ENCODE assay signal across 1 cellular context in the genomic region with DNA sequence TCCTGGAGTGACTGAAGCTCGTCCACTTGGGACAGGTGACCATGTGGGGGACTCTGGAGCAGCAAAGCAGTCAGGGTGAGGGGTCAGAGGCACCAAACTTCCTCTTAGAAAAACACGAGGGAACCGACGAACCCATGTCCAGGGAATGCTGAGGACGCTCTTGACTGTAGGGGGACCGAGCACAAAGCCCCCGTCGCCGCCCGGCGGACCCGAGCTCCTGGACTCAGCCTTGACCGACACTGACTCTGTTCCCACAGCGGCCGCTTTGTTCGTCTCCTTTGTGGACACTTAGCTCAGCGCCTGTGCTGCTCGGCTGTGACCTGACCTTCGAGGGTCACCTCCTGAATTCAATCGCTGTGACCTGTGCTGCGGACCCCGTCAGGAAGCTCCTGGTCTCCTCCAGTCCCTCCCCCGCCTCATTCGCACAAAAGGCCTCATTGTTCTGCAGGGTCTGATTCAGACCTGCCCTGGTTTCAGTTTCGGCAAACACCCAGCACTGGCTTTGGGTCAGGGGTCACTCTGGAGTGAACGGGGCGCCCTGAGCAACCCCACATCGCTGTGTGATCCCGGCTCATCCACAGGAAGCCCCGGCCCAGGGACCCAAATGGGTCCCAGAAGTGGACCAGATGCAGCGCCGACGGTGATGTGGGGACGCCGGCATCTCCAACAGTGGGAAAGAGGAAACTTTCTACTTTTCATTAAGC.
TF ChIP-seq lines count a peak whose summit lies in the region.

No MANE protein-coding gene starts in this region.

TF ChIP-seq in HepG2, 621 proteins besides CTCF, POLR2A, EP300 and RAD21 (continues in another document):
- peak; percentile 16 for TF ChIP-seq MNT (IDR thresholded peaks at IDR 0.05)
- TF ChIP-seq ZBTB7A (CRISPR knock-in tag; IDR thresholded peaks at IDR 0.05), result peak; percentile 99
- peak; percentile 69; the same call in 1 of the 2 replicates for TF ChIP-seq BHLHE40 (IDR thresholded peaks at IDR 0.05; ENCODE audit: low read length)
- TF ChIP-seq NFKB2 (CRISPR knock-in tag; IDR thresholded peaks at IDR 0.05; ENCODE audit: borderline replicate concordance), result peak; percentile 92; the same call in 1 of the 2 replicates
- TF ChIP-seq RBFOX2 (IDR thresholded peaks at IDR 0.05; ENCODE audit: low read depth, low read length), result peak; percentile 69
- peak; percentile 93 for TF ChIP-seq ZNF264 (CRISPR knock-in tag; IDR thresholded peaks at IDR 0.05)
- TF ChIP-seq, protein P1, sequence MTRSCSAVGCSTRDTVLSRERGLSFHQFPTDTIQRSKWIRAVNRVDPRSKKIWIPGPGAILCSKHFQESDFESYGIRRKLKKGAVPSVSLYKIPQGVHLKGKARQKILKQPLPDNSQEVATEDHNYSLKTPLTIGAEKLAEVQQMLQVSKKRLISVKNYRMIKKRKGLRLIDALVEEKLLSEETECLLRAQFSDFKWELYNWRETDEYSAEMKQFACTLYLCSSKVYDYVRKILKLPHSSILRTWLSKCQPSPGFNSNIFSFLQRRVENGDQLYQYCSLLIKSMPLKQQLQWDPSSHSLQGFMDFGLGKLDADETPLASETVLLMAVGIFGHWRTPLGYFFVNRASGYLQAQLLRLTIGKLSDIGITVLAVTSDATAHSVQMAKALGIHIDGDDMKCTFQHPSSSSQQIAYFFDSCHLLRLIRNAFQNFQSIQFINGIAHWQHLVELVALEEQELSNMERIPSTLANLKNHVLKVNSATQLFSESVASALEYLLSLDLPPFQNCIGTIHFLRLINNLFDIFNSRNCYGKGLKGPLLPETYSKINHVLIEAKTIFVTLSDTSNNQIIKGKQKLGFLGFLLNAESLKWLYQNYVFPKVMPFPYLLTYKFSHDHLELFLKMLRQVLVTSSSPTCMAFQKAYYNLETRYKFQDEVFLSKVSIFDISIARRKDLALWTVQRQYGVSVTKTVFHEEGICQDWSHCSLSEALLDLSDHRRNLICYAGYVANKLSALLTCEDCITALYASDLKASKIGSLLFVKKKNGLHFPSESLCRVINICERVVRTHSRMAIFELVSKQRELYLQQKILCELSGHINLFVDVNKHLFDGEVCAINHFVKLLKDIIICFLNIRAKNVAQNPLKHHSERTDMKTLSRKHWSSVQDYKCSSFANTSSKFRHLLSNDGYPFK (CRISPR knock-in tag; IDR thresholded peaks at IDR 0.05; ENCODE audit: borderline replicate concordance), result peak; percentile 84; the same call in 1 of the 2 replicates
- peak; percentile 95 for TF ChIP-seq FOXO1 (CRISPR knock-in tag; IDR thresholded peaks at IDR 0.05)
- TF ChIP-seq, protein P2, sequence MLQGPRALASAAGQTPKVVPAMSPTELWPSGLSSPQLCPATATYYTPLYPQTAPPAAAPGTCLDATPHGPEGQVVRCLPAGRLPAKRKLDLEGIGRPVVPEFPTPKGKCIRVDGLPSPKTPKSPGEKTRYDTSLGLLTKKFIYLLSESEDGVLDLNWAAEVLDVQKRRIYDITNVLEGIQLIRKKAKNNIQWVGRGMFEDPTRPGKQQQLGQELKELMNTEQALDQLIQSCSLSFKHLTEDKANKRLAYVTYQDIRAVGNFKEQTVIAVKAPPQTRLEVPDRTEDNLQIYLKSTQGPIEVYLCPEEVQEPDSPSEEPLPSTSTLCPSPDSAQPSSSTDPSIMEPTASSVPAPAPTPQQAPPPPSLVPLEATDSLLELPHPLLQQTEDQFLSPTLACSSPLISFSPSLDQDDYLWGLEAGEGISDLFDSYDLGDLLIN (CRISPR knock-in tag; IDR thresholded peaks at IDR 0.05; ENCODE audit: borderline replicate concordance), result peak; percentile 71; the same call in 1 of the 2 replicates
- peak; percentile 100 for TF ChIP-seq MTA1 (CRISPR knock-in tag; IDR thresholded peaks at IDR 0.05; ENCODE audit: borderline replicate concordance)
- TF ChIP-seq TARDBP (CRISPR knock-in tag; IDR thresholded peaks at IDR 0.05), result peak; percentile 95
- TF ChIP-seq ZNF883 (CRISPR knock-in tag; IDR thresholded peaks at IDR 0.05; ENCODE audit: not compliant biosample characterization), result peak; percentile 87
- peak; percentile 76 for TF ChIP-seq HNRNPL (IDR thresholded peaks at IDR 0.05; ENCODE audit: low read depth, low read length)
- TF ChIP-seq KDM6A (CRISPR knock-in tag; IDR thresholded peaks at IDR 0.05; ENCODE audit: low read depth), result peak; percentile 82
- TF ChIP-seq ZNF7 (CRISPR knock-in tag; IDR thresholded peaks at IDR 0.05), result peak; percentile 70; the same call in 1 of the 2 replicates
- peak; percentile 98 for TF ChIP-seq BCL6 (CRISPR knock-in tag; IDR thresholded peaks at IDR 0.05)
- TF ChIP-seq DMAP1 (CRISPR knock-in tag; IDR thresholded peaks at IDR 0.05), result peak; percentile 86
- TF ChIP-seq, protein P3, sequence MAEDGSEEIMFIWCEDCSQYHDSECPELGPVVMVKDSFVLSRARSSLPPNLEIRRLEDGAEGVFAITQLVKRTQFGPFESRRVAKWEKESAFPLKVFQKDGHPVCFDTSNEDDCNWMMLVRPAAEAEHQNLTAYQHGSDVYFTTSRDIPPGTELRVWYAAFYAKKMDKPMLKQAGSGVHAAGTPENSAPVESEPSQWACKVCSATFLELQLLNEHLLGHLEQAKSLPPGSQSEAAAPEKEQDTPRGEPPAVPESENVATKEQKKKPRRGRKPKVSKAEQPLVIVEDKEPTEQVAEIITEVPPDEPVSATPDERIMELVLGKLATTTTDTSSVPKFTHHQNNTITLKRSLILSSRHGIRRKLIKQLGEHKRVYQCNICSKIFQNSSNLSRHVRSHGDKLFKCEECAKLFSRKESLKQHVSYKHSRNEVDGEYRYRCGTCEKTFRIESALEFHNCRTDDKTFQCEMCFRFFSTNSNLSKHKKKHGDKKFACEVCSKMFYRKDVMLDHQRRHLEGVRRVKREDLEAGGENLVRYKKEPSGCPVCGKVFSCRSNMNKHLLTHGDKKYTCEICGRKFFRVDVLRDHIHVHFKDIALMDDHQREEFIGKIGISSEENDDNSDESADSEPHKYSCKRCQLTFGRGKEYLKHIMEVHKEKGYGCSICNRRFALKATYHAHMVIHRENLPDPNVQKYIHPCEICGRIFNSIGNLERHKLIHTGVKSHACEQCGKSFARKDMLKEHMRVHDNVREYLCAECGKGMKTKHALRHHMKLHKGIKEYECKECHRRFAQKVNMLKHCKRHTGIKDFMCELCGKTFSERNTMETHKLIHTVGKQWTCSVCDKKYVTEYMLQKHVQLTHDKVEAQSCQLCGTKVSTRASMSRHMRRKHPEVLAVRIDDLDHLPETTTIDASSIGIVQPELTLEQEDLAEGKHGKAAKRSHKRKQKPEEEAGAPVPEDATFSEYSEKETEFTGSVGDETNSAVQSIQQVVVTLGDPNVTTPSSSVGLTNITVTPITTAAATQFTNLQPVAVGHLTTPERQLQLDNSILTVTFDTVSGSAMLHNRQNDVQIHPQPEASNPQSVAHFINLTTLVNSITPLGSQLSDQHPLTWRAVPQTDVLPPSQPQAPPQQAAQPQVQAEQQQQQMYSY (CRISPR knock-in tag; IDR thresholded peaks at IDR 0.05), result peak; percentile 63; the same call in 1 of the 2 replicates
- TF ChIP-seq MEIS2 (CRISPR knock-in tag; IDR thresholded peaks at IDR 0.05), result peak; percentile 96
- TF ChIP-seq MXD3 (CRISPR knock-in tag; IDR thresholded peaks at IDR 0.05), result peak; percentile 80
- 0 out of 2 replicates have a peak, but pooled peaks have one; percentile 84 for TF ChIP-seq NCOA1 (CRISPR knock-in tag; IDR thresholded peaks at IDR 0.05)
- TF ChIP-seq, protein P4, sequence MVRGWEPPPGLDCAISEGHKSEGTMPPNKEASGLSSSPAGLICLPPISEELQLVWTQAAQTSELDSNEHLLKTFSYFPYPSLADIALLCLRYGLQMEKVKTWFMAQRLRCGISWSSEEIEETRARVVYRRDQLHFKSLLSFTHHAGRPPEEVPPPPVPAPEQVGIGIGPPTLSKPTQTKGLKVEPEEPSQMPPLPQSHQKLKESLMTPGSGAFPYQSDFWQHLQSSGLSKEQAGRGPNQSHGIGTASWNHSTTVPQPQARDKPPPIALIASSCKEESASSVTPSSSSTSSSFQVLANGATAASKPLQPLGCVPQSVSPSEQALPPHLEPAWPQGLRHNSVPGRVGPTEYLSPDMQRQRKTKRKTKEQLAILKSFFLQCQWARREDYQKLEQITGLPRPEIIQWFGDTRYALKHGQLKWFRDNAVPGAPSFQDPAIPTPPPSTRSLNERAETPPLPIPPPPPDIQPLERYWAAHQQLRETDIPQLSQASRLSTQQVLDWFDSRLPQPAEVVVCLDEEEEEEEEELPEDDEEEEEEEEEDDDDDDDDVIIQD (CRISPR knock-in tag; IDR thresholded peaks at IDR 0.05; ENCODE audit: low read depth), result peak; percentile 73; the same call in 1 of the 2 replicates
- peak; percentile 98 for TF ChIP-seq HNF4A (CRISPR knock-in tag; IDR thresholded peaks at IDR 0.05)
- peak; percentile 48; the same call in 1 of the 2 replicates for TF ChIP-seq ZNF441 (CRISPR knock-in tag; IDR thresholded peaks at IDR 0.05; ENCODE audit: borderline replicate concordance)
- TF ChIP-seq CC2D1A (CRISPR knock-in tag; IDR thresholded peaks at IDR 0.05), result 0 out of 2 replicates have a peak, but pooled peaks have one; percentile 35
- TF ChIP-seq ZNF572 (CRISPR knock-in tag; IDR thresholded peaks at IDR 0.05), result 0 out of 2 replicates have a peak, but pooled peaks have one; percentile 60
- TF ChIP-seq PITX1 (CRISPR knock-in tag; IDR thresholded peaks at IDR 0.05), result peak; percentile 96
- peak; percentile 82 for TF ChIP-seq JARID2 (CRISPR knock-in tag; IDR thresholded peaks at IDR 0.05; ENCODE audit: insufficient replicate concordance)
- TF ChIP-seq DR1 (CRISPR knock-in tag; IDR thresholded peaks at IDR 0.05), result peak; percentile 61
- peak; percentile 18; the same call in 1 of the 2 replicates for TF ChIP-seq SMC3 (IDR thresholded peaks at IDR 0.05; ENCODE audit: low read length)
- TF ChIP-seq MED8 (CRISPR knock-in tag; IDR thresholded peaks at IDR 0.05; ENCODE audit: insufficient replicate concordance), result peak; percentile 96
- TF ChIP-seq ETV6 (CRISPR knock-in tag; conservative IDR thresholded peaks at IDR 0.05), result peak; percentile 94
- TF ChIP-seq, protein P5, sequence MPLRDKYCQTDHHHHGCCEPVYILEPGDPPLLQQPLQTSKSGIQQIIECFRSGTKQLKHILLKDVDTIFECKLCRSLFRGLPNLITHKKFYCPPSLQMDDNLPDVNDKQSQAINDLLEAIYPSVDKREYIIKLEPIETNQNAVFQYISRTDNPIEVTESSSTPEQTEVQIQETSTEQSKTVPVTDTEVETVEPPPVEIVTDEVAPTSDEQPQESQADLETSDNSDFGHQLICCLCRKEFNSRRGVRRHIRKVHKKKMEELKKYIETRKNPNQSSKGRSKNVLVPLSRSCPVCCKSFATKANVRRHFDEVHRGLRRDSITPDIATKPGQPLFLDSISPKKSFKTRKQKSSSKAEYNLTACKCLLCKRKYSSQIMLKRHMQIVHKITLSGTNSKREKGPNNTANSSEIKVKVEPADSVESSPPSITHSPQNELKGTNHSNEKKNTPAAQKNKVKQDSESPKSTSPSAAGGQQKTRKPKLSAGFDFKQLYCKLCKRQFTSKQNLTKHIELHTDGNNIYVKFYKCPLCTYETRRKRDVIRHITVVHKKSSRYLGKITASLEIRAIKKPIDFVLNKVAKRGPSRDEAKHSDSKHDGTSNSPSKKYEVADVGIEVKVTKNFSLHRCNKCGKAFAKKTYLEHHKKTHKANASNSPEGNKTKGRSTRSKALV (CRISPR knock-in tag; IDR thresholded peaks at IDR 0.05), result peak; percentile 48; the same call in 1 of the 2 replicates
- TF ChIP-seq PHF8 (CRISPR knock-in tag; IDR thresholded peaks at IDR 0.05), result peak; percentile 51; the same call in 1 of the 2 replicates
- peak; percentile 39; the same call in 1 of the 2 replicates for TF ChIP-seq ZFX (CRISPR knock-in tag; IDR thresholded peaks at IDR 0.05; ENCODE audit: low read depth)
- TF ChIP-seq FOSL1 (CRISPR knock-in tag; IDR thresholded peaks at IDR 0.05; ENCODE audit: borderline replicate concordance), result peak; percentile 60; the same call in 1 of the 2 replicates
- peak; percentile 92 for TF ChIP-seq SAP130 (CRISPR knock-in tag; IDR thresholded peaks at IDR 0.05; ENCODE audit: low read depth)
- peak; percentile 95; the same call in 1 of the 2 replicates for TF ChIP-seq ZSCAN21 (CRISPR knock-in tag; IDR thresholded peaks at IDR 0.05; ENCODE audit: borderline replicate concordance)
- TF ChIP-seq ZNF224 (CRISPR knock-in tag; IDR thresholded peaks at IDR 0.05), result peak; percentile 51; the same call in 1 of the 2 replicates
- peak; percentile 86; the same call in 1 of the 2 replicates for TF ChIP-seq ZNF598 (CRISPR knock-in tag; IDR thresholded peaks at IDR 0.05; ENCODE audit: borderline replicate concordance)
- TF ChIP-seq, protein P6, sequence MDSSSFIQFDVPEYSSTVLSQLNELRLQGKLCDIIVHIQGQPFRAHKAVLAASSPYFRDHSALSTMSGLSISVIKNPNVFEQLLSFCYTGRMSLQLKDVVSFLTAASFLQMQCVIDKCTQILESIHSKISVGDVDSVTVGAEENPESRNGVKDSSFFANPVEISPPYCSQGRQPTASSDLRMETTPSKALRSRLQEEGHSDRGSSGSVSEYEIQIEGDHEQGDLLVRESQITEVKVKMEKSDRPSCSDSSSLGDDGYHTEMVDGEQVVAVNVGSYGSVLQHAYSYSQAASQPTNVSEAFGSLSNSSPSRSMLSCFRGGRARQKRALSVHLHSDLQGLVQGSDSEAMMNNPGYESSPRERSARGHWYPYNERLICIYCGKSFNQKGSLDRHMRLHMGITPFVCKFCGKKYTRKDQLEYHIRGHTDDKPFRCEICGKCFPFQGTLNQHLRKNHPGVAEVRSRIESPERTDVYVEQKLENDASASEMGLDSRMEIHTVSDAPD (CRISPR knock-in tag; IDR thresholded peaks at IDR 0.05), result peak; percentile 93
- TF ChIP-seq HNF1B (CRISPR knock-in tag; IDR thresholded peaks at IDR 0.05), result peak; percentile 88
